Comparison of ENCODE assay signal across 24 cellular contexts in the genomic region with DNA sequence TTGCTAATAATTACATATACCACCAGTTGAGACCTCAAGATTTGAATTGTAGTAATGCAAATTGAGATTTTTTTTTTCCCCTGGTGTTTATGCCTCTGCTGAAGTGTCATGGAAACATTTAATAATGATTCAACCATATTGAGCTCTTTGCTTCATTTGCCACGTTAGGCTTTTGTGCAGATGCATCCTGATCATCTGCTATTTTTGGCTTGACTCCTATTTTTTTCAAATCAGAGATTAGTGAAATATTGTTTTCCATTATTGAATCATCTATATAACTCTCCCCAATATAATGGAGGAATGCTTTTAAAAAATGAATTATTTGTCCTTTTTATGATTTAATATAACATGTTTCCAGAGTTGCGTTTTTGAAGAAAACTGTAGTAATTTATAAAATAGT.
"Had no signal": no experiment of that assay in that cellular context is flagged by ENCODE, and none has a peak within 500 bp of the region (broad histone marks: within the 10 kb centered on the region; RNA-seq: fewer than 3 reads in every experiment).

No MANE protein-coding gene starts in this region.

- DNase-seq: activated B cell treated with CpG ODN at 0.5 μM for 24 hours; activated CD4-positive, alpha-beta memory T cell treated with anti-CD3 and anti-CD28 coated beads for 36 hours; activated CD4-positive, alpha-beta T cell treated with anti-CD3 and anti-CD28 coated beads for 1 hour; activated CD4-positive, alpha-beta T cell treated with anti-CD3 and anti-CD28 coated beads, Interleukin-2, amount 10 ng/mL, durations not matched to agents 24 days and 14 days; activated CD8-positive, alpha-beta memory T cell treated with anti-CD3 and anti-CD28 coated beads for 24 hours; activated gamma-delta T cell; activated naive CD4-positive, alpha-beta T cell treated with anti-CD3 and anti-CD28 coated beads for 36 hours; activated T-cell treated with anti-CD3 and anti-CD28 coated beads, Interleukin-2, amount 50 U/mL, for 4 hours; amygdala; NCI-H1092; NCI-H1417 treated with DMSO at 0.1 percent for 48 hours; NCI-H187; NCI-H2081; NCI-H2227 treated with DMSO at 0.1 percent for 48 hours; NCI-H510A; NCI-H526 treated with DMSO at 0.1 percent for 48 hours; NCI-H82; PC-3; SHP77; T-helper 17 cell; T-helper 9 cell had no signal

- ATAC-seq: activated T-cell treated with anti-CD3 and anti-CD28 coated beads, Interleukin-2, amount 50 U/mL, for 4 hours; PC-3; T-helper 17 cell had no signal

- H3K36me3 ChIP-seq: SJSA1 had no signal

- H3K9me3 ChIP-seq: SJSA1 had no signal

- H3K4me1 ChIP-seq: SJSA1 had no signal

- H3K4me2 ChIP-seq: KMS-11 had no signal

- H3K27me3 ChIP-seq: SJSA1 had no signal

- H3K9ac ChIP-seq: KMS-11 had no signal

- H3K27ac ChIP-seq: KMS-11, SJSA1 had no signal

- H3K4me3 ChIP-seq: SJSA1 had no signal

- FAIRE-seq: astrocyte had no signal
